In the genomic region with DNA sequence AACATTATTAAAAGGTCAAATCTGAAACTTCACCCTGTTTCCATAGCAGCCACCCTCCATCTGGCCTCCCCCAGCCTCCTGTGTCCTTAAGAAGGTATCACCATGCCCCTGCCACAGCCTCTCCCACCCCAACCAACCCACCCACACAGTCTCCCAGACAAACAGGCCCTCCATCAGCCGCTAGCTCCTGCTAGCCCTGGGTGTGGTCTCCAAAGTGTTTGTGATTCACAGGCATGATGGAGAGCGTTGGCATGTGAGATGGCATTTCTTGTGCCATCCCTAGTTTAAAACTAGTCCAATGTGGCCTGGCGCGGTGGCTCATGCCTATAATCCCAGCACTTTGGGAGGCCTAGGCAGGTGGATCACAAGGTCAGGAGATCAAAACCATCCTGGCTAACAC, we compare ENCODE assay signal across 39 cellular contexts. TPM values are rescaled to one million over a fixed set of nuclear protein-coding genes. Genes with fewer than 3 reads are reported as not detected.
"Had no signal": no experiment of that assay in that cellular context is flagged by ENCODE, and none has a peak within 500 bp of the region (broad histone marks: within the 10 kb centered on the region; RNA-seq: fewer than 3 reads in every experiment).

No MANE protein-coding gene starts in this region.

- H3K27ac ChIP-seq: KMS-11 had no signal

- DNase-seq: Karpas-422, Kasumi-1, KG1, MG63, MM.1S, MV-4-11, NCI-H1048, NCI-H1092, NCI-H1092 treated with DMSO at 0.1 percent for 48 hours, NCI-H1105, NCI-H1417, NCI-H1417 treated with DMSO at 0.1 percent for 48 hours, NCI-H1436, NCI-H1436 treated with DMSO at 0.1 percent for 48 hours, NCI-H146, NCI-H1694, NCI-H1694 treated with DMSO at 0.1 percent for 48 hours, NCI-H187, NCI-H187 treated with DMSO at 0.1 percent for 48 hours, NCI-H1930, NCI-H2029, NCI-H2029 treated with DMSO at 0.1 percent for 48 hours, NCI-H2081, NCI-H2081 treated with DMSO at 0.1 percent for 48 hours, NCI-H2107, NCI-H2171, NCI-H2227 treated with DMSO at 0.1 percent for 48 hours, NCI-H226, NCI-H345, NCI-H446, NCI-H510A, NCI-H510A treated with DMSO at 0.1 percent for 48 hours, NCI-H524, NCI-H524 treated with DMSO at 0.1 percent for 48 hours had no signal

- H3K4me2 ChIP-seq: KMS-11 had no signal

- H3K4me3 ChIP-seq: MG63 had no signal

- H3K9ac ChIP-seq: KMS-11 had no signal

- H3K9me3 ChIP-seq: MG63 had no signal

- H3K36me3 ChIP-seq: MG63 had no signal

RNA-seq across cellular contexts. Expression of gene GPR45, which starts 44.9 kb away (rescaled TPM):
- total RNA-seq: LHCN-M2, M059J, MCF 10A, NCI-H460 had no signal
